19 cellular contexts compared by ENCODE assay signal in the genomic region with DNA sequence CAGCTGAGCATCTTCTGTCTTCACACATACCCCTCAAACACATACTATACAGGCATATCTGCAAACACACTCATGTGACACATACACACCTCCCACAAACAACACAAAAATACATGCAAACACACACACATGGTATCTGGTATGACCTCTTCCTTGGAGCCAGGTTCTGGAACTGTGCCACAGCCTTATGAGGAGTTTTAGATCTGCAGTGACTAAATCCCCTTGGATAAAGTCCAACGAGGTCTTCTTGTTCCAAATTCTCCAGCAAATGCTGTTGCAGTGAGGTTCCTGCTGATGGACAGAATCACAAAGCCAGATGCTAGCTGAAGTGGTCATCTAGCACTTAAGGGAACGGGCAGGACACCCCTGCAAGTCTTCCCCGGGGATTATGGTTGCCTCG. TPM values are rescaled to one million over a fixed set of nuclear protein-coding genes. Genes with fewer than 3 reads are reported as not detected.
DNase-seq lines count a peak whose midpoint lies in the region; ATAC-seq, FAIRE-seq and TF ChIP-seq lines count a peak whose summit lies in the region.
"Had no signal": no experiment of that assay in that cellular context is flagged by ENCODE, and none has a peak within 500 bp of the region (broad histone marks: within the 10 kb centered on the region; RNA-seq: fewer than 3 reads in every experiment).

No MANE protein-coding gene starts in this region.

- H3K4me1 Mint-ChIP-seq in stimulated activated memory B cell treated with anti-CD40 and anti-IgM and Interleukin-4, amounts not matched to agents 10 μg/mL and 1 μg/mL and 100 μg/mL, for 72 hours, result no peaks in the 10 kb centered on the region
- H3K4me1 Mint-ChIP-seq: IgD-negative memory B cell had no signal

- no peak for FAIRE-seq in bronchial epithelial cell (lab: Jason Lieb, UNC)
- FAIRE-seq: GM12892 had no signal

- DNase-seq in EL (peak; percentile 86), M059J (ENCODE audit: low read depth) (peak; percentile 71), bronchial epithelial cell (ENCODE audit: low read depth) (peak; percentile 60), left cardiac atrium (peak; percentile 52), amygdala (lab: John Stamatoyannopoulos, UW) (no peak), GM10266 (ENCODE audit: extremely low spot score) (no peak)
- DNase-seq in stimulated activated CD4-positive, alpha-beta T cell treated with anti-CD3 and anti-CD28 coated beads, Interleukin-4, amount 100 ng/mL, for 1 hour, result no peak
- DNase-seq: activated CD4-positive, alpha-beta T cell treated with anti-CD3 and anti-CD28 coated beads for 48 hours; dorsolateral prefrontal cortex; GDM1; NCI-H2081 treated with DMSO at 0.1 percent for 48 hours; nucleus accumbens; sigmoid colon had no signal

- no peak overlapping the region for H3K4me3 Mint-ChIP-seq in stimulated activated memory B cell treated with anti-CD40 and anti-IgM and Interleukin-4, amounts not matched to agents 10 μg/mL and 1 μg/mL and 100 μg/mL, for 72 hours
- H3K4me3 Mint-ChIP-seq: IgD-negative memory B cell had no signal

- H3K36me3 Mint-ChIP-seq in stimulated activated memory B cell treated with anti-CD40 and anti-IgM and Interleukin-4, amounts not matched to agents 10 μg/mL and 1 μg/mL and 100 μg/mL, for 72 hours, result no peaks in the 10 kb centered on the region
- H3K36me3 Mint-ChIP-seq: IgD-negative memory B cell had no signal

- H3K9me3 Mint-ChIP-seq in stimulated activated memory B cell treated with anti-CD40 and anti-IgM and Interleukin-4, amounts not matched to agents 10 μg/mL and 1 μg/mL and 100 μg/mL, for 72 hours, result no peaks in the 10 kb centered on the region
- H3K9me3 Mint-ChIP-seq: IgD-negative memory B cell had no signal

- peak; percentile 14 to 19 for ATAC-seq in left cardiac atrium
- no peak for ATAC-seq in stimulated activated memory B cell treated with anti-CD40 and anti-IgM and Interleukin-4, amounts not matched to agents 10 μg/mL and 1 μg/mL and 100 μg/mL, for 72 hours
- ATAC-seq: body of pancreas, Panc1 had no signal

- peaks cover 13% of the 10 kb centered on the region for H3K27me3 Mint-ChIP-seq in stimulated activated memory B cell treated with anti-CD40 and anti-IgM and Interleukin-4, amounts not matched to agents 10 μg/mL and 1 μg/mL and 100 μg/mL, for 72 hours

- intact Hi-C loops in left cardiac atrium (cut with DNase I), result loop anchor here (5.0 to 10.0 kb wide), 2 partner anchors 58 to 286 kb away; a partner anchor contains a TSS

- H3K27ac Mint-ChIP-seq in stimulated activated memory B cell treated with anti-CD40 and anti-IgM and Interleukin-4, amounts not matched to agents 10 μg/mL and 1 μg/mL and 100 μg/mL, for 72 hours, result no peak overlapping the region
- H3K27ac Mint-ChIP-seq: IgD-negative memory B cell had no signal

- TF ChIP-seq CTCF in bronchial epithelial cell (IDR thresholded peaks at IDR 0.05; ENCODE audit: insufficient read depth, low read length, severe bottlenecking) (no peak), GM10266 (IDR thresholded peaks at IDR 0.05; ENCODE audit: control insufficient read depth, insufficient read depth, low read depth, missing control alignments) (no peak)

- no peaks in the 10 kb centered on the region for H3K36me3 ChIP-seq in bronchial epithelial cell (ENCODE audit: control insufficient read depth, insufficient read depth, low read length)
- H3K36me3 ChIP-seq: sigmoid colon, suprapubic skin had no signal

- H3K27me3 ChIP-seq in bronchial epithelial cell (ENCODE audit: control insufficient read depth, insufficient read depth, low read length), result no peaks in the 10 kb centered on the region
- H3K27me3 ChIP-seq: body of pancreas, dorsolateral prefrontal cortex, suprapubic skin had no signal

- H3K4me3 ChIP-seq in bronchial epithelial cell (ENCODE audit: low read depth, low read length), result no peak overlapping the region
- H3K4me3 ChIP-seq: body of pancreas, dorsolateral prefrontal cortex, sigmoid colon, suprapubic skin had no signal

RNA-seq across cellular contexts. Expression of a gene that starts 54.5 kb away (rescaled TPM):
- 2.2 TPM in 1 of 2 replicates, not detected in the other for total RNA-seq in M059J (2014; rRNA removed; shearing (Covaris generic))
- 1.0 TPM in 1 of 2 replicates, not detected in the other for total RNA-seq in bronchial epithelial cell
- not detected for total RNA-seq in left cardiac atrium

Comparison
In these comparisons a context has a peak if more than half of its experiments do, and no peak if none do; other contexts are left out.
1. DNase-seq: peak in EL (single experiment), M059J (single experiment), bronchial epithelial cell (single experiment) and left cardiac atrium (single experiment); none in stimulated activated CD4-positive, alpha-beta T cell treated with anti-CD3 and anti-CD28 coated beads, Interleukin-4, amount 100 ng/mL, for 1 hour (single experiment), amygdala (0 of 56) and GM10266 (single experiment).